8 cellular contexts compared by ENCODE assay signal in the genomic region with DNA sequence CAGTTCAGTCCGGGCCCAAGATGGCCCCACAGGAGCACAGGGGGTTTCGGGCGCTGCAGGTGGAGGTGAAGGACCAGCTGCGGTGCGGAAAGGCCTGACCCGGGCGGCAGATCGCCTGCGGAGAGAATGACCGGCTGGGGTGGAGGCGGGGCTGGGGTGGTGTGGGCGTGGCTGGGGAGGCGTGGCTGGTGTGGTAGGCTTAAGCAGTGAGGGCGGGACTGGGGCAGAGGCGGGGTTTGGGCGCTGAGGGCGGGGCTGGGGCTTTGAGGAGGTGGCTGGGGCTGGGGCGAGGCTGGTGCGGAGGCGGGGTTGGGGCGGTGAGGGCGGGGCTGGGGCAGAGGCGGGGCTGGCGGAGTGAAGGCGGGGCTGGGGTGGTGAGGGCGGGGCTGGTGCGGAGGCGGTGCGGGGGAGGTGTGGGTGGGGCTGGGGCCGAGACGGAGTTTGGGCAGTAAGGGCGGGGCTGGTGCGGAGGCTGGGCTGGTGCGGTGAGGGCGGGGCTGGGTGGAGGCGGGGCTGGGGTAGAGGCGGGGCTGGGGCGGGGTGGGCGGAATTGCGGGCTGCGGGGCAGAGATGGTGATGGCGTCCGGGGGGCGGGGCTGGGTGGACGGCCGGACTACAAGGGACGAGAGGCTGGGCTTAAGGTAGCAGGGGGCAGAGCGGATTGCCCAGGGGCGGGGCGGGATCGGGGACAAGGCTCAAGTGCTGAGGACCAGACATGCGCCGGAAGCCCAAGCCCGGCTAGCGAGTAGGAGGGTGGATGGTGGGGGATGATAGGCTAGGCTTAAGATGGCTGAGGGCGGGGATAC. TPM values are rescaled to one million over a fixed set of nuclear protein-coding genes. Genes with fewer than 3 reads are reported as not detected.
DNase-seq lines count a peak whose midpoint lies in the region; ATAC-seq, FAIRE-seq and TF ChIP-seq lines count a peak whose summit lies in the region.

No MANE protein-coding gene starts in this region.

- TF ChIP-seq CTCF in SK-N-SH (IDR thresholded peaks at IDR 0.05) (no peak), osteocyte (IDR thresholded peaks at IDR 0.05) (no peak), thoracic aorta (IDR thresholded peaks at IDR 0.05) (no peak)

- H3K27ac ChIP-seq in SK-N-SH (ENCODE audit: low read depth in 2 of 2, low read length in 1 of 2) (peak overlapping the region in 1 of 2 experiments; percentile 70; a peak in 1 of 4 replicates), thoracic aorta (peak overlapping the region; percentile 64 to 68)

- peak overlapping the region; percentile 34; the same call in 1 of the 2 replicates for H3K9ac ChIP-seq in SK-N-SH

- peak overlapping the region; percentile 79 for H3K4me3 Mint-ChIP-seq in activated naive CD8-positive, alpha-beta T cell
- peak overlapping the region; percentile 70 for H3K4me3 Mint-ChIP-seq in osteocyte (ENCODE audit: unreplicated experiment)

- no peaks in the 10 kb centered on the region for H3K9me3 Mint-ChIP-seq in activated naive CD8-positive, alpha-beta T cell (ENCODE audit: low read depth)
- H3K9me3 Mint-ChIP-seq in osteocyte (ENCODE audit: unreplicated experiment): no peaks in the 10 kb centered on the region

- H3K79me2 ChIP-seq in SK-N-SH (ENCODE audit: insufficient read depth): no peaks in the 10 kb centered on the region

- no peaks in the 10 kb centered on the region for H3K9me2 ChIP-seq in SK-N-SH

- H3K36me3 Mint-ChIP-seq in activated naive CD8-positive, alpha-beta T cell: no peaks in the 10 kb centered on the region
- no peaks in the 10 kb centered on the region for H3K36me3 Mint-ChIP-seq in osteocyte (ENCODE audit: unreplicated experiment)

- H3K4me1 ChIP-seq in SK-N-SH (ENCODE audit: control insufficient read depth in 1 of 2, insufficient read depth in 2 of 2, low read depth in 1 of 2, low read length in 1 of 2) (peaks cover 0 to 11% of the 10 kb centered on the region in 2 experiments; a peak in 1 of 4 replicates), thoracic aorta (ENCODE audit: control insufficient read depth in 1 of 2, low read depth in 2 of 2) (peaks cover 4 to 11% of the 10 kb centered on the region in 2 donors)

- peak; percentile 94 for ATAC-seq in Right ventricle myocardium inferior
- ATAC-seq in thoracic aorta (ENCODE audit: insufficient number of reproducible peaks, low FRiP score, low read depth): peak; percentile 88

- peak overlapping the region; percentile 97; the same call in 1 of the 2 replicates for H2AFZ ChIP-seq in SK-N-SH (ENCODE audit: low read depth)

- DNase-seq in HCEC 1CT (peak; percentile 93), NAMALWA (ENCODE audit: low spot score) (peak; percentile 90), SK-N-SH (peak; percentile 98), Right ventricle myocardium inferior (ENCODE audit: missing footprints) (peak; percentile 99), osteocyte (ENCODE audit: extremely low spot score, unreplicated experiment) (peak; percentile 97), thoracic aorta (ENCODE audit: low spot score) (peak; percentile 99)

- peak overlapping the region; percentile 68 for H3K4me2 ChIP-seq in SK-N-SH

- intact Hi-C loops in Right ventricle myocardium inferior (cut with DNase I): loop anchor here (1.0 to 10.0 kb wide), 2 partner anchors 24 to 198 kb away; no protein-coding TSS in a partner anchor

- H3F3A ChIP-seq in SK-N-SH (replicated peaks; ENCODE audit: insufficient read depth): no peaks in the 10 kb centered on the region

- CTCF ChIA-PET in SK-N-SH (lab: Yijun Ruan, JAX): interaction anchor here (1.2 to 5.5 kb wide), 3 partner anchors 14 to 122 kb away, joined by 3 to 56 read pairs (median 13); partner anchors contain the start of gene PSMD3

- POLR2A ChIA-PET in SK-N-SH (lab: Yijun Ruan, JAX): interaction anchor here (1.7 kb wide), 1 partner anchor 28 kb away, joined by 7 read pairs; the partner anchor contains the start of gene PSMD3

- TF ChIP-seq EP300 in SK-N-SH (IDR thresholded peaks at IDR 0.05; ENCODE audit: borderline replicate concordance in 1 of 2, low read depth in 1 of 2, low read length in 1 of 2): no peak

- no peak overlapping the region for H3K27ac Mint-ChIP-seq in activated naive CD8-positive, alpha-beta T cell
- peak overlapping the region; percentile 38 for H3K27ac Mint-ChIP-seq in osteocyte (ENCODE audit: unreplicated experiment)

- H3K27me3 Mint-ChIP-seq in activated naive CD8-positive, alpha-beta T cell: no peaks in the 10 kb centered on the region
- peaks cover 2% of the 10 kb centered on the region for H3K27me3 Mint-ChIP-seq in osteocyte (ENCODE audit: unreplicated experiment)

- WGBS in SK-N-SH (ENCODE audit: low lambda C conversion rate): under 1% methylated on average over 31 of the region's 56 CpGs

- TF ChIP-seq RAD21 in SK-N-SH (IDR thresholded peaks at IDR 0.05; ENCODE audit: low read length): no peak

- H4K20me1 ChIP-seq in SK-N-SH (ENCODE audit: insufficient read depth): no peaks in the 10 kb centered on the region

- H3K4me3 ChIP-seq in SK-N-SH (ENCODE audit: low read depth in 2 of 2, low read length in 1 of 2) (peak overlapping the region; percentile 41 to 50), thoracic aorta (peak overlapping the region; percentile 76)

- H3K27me3 ChIP-seq in SK-N-SH (ENCODE audit: insufficient read depth): no peaks in the 10 kb centered on the region
- H3K27me3 ChIP-seq in thoracic aorta (replicated peaks; ENCODE audit: insufficient read depth): no peaks in the 10 kb centered on the region

- H3K9me3 ChIP-seq in SK-N-SH (no peaks in the 10 kb centered on the region), thoracic aorta (no peaks in the 10 kb centered on the region)

- H3K36me3 ChIP-seq in SK-N-SH (replicated peaks in 1 of 2; ENCODE audit: control insufficient read depth in 1 of 2, insufficient read depth in 2 of 2, low read length in 1 of 2) (no peaks in the 10 kb centered on the region), thoracic aorta (no peaks in the 10 kb centered on the region)

- peak; percentile 48 for FAIRE-seq in G401.6 (lab: Jason Lieb, UNC)

- H3K4me1 Mint-ChIP-seq in activated naive CD8-positive, alpha-beta T cell (ENCODE audit: low read depth): peaks cover 25% of the 10 kb centered on the region
- H3K4me1 Mint-ChIP-seq in osteocyte (ENCODE audit: unreplicated experiment): peaks cover 14% of the 10 kb centered on the region

TF ChIP-seq in SK-N-SH, 30 proteins besides CTCF, POLR2A, EP300 and RAD21 (continues in another document):
- no peak for TF ChIP-seq TCF12 (IDR thresholded peaks at IDR 0.05)
- TF ChIP-seq NRF1 (IDR thresholded peaks at IDR 0.05; ENCODE audit: low read depth, low read length): peak; percentile 67
- TF ChIP-seq TAF1 (IDR thresholded peaks at IDR 0.05; ENCODE audit: borderline replicate concordance, low read depth, low read length): peak; percentile 80; the same call in 1 of the 2 replicates
- no peak for TF ChIP-seq FOSL2 (IDR thresholded peaks at IDR 0.05; ENCODE audit: borderline replicate concordance, low read depth)
- TF ChIP-seq ZBTB33 (IDR thresholded peaks at IDR 0.05; ENCODE audit: borderline replicate concordance, low read depth): no peak
- TF ChIP-seq POLR2AphosphoS5 (IDR thresholded peaks at IDR 0.05; ENCODE audit: low read depth, low read length): peak; percentile 65
- no peak for TF ChIP-seq FOXJ3 (CRISPR knock-in tag; IDR thresholded peaks at IDR 0.05)

RNA-seq across cellular contexts. Expression of gene GSDMA, which starts 9.9 kb away (rescaled TPM):
- polyA plus RNA-seq in SK-N-SH (2012; rRNA removed): not detected in 2 replicates
- polyA plus RNA-seq in SK-N-SH (2012; cell fraction: cytosol; rRNA removed): 0.01 and 0.03 TPM in 2 replicates
- polyA plus RNA-seq in SK-N-SH (2012; cell fraction: nucleus; rRNA removed): not detected in 2 replicates
- total RNA-seq in Right ventricle myocardium inferior (1.4 TPM), osteocyte (not detected in 2 replicates), thoracic aorta (1 to 10 TPM in 1 of 2 donors, under 1 TPM in 1; 0.68 to 1.2 TPM)

RNA-seq across cellular contexts. Expression of gene LRRC3C, which starts 25.3 kb away (rescaled TPM):
- polyA plus RNA-seq in SK-N-SH (2012; rRNA removed): not detected in 2 replicates
- not detected in 2 replicates for polyA plus RNA-seq in SK-N-SH (2012; cell fraction: cytosol; rRNA removed)
- polyA plus RNA-seq in SK-N-SH (2012; cell fraction: nucleus; rRNA removed): not detected in 2 replicates
- total RNA-seq in Right ventricle myocardium inferior: not detected
- not detected in 2 replicates for total RNA-seq in osteocyte
- not detected for total RNA-seq in thoracic aorta

RNA-seq across cellular contexts. Expression of gene ORMDL3, which starts 25.5 kb away (rescaled TPM):
- 27.8 and 38.5 TPM in 2 replicates for polyA plus RNA-seq in SK-N-SH (2012; rRNA removed)
- polyA plus RNA-seq in SK-N-SH (2012; cell fraction: cytosol; rRNA removed): 28.1 and 30.4 TPM in 2 replicates
- polyA plus RNA-seq in SK-N-SH (2012; cell fraction: nucleus; rRNA removed): 21.0 and 22.8 TPM in 2 replicates
- total RNA-seq in Right ventricle myocardium inferior: 34.7 TPM
- 59.4 and 60.5 TPM in 2 replicates for total RNA-seq in osteocyte
- total RNA-seq in thoracic aorta: 10 to 100 TPM; 43.3 to 64.0 TPM

RNA-seq across cellular contexts. Expression of gene PSMD3, which starts 27.7 kb away (rescaled TPM):
- 87.6 and 104 TPM in 2 replicates for polyA plus RNA-seq in SK-N-SH (2012; rRNA removed)
- 57.9 and 80.3 TPM in 2 replicates for polyA plus RNA-seq in SK-N-SH (2012; cell fraction: cytosol; rRNA removed)
- 104 and 122 TPM in 2 replicates for polyA plus RNA-seq in SK-N-SH (2012; cell fraction: nucleus; rRNA removed)
- 86.9 TPM for total RNA-seq in Right ventricle myocardium inferior
- total RNA-seq in osteocyte: 96.9 and 104 TPM in 2 replicates
- 10 to 100 TPM; 68.8 to 74.2 TPM for total RNA-seq in thoracic aorta

RNA-seq across cellular contexts. Expression of gene GSDMB, which starts 34.4 kb away (rescaled TPM):
- 2.4 and 3.6 TPM in 2 replicates for polyA plus RNA-seq in SK-N-SH (2012; rRNA removed)
- polyA plus RNA-seq in SK-N-SH (2012; cell fraction: cytosol; rRNA removed): 0.43 and 0.53 TPM in 2 replicates
- polyA plus RNA-seq in SK-N-SH (2012; cell fraction: nucleus; rRNA removed): 20.6 and 25.6 TPM in 2 replicates
- 2.1 TPM for total RNA-seq in Right ventricle myocardium inferior
- total RNA-seq in osteocyte: 9.6 and 10.2 TPM in 2 replicates
- 10 to 100 TPM in 1 of 2 donors, 1 to 10 TPM in 1; 8.3 to 16.0 TPM for total RNA-seq in thoracic aorta
